Comparison of ENCODE assay signal across 32 cellular contexts in the genomic region with DNA sequence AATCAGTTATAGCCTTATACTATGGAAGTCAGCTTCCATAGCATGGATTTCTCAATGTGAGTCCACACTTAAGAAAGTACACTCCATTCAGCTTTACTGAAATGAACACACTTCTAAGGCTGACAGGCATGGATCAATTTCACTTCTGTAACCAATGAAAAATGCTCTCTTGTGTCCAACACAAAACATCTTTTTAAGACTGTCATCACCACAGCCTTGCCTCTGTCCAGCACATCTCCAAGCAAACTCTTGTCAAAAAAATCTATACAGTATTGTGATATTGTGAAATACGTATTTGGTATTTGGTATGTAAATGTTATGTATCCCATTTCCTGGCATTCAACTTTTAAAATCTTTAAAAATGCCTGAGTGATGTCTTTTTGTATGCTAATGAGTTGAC.
"Had no signal": no experiment of that assay in that cellular context is flagged by ENCODE, and none has a peak within 500 bp of the region (broad histone marks: within the 10 kb centered on the region; RNA-seq: fewer than 3 reads in every experiment).

No MANE protein-coding gene starts in this region.

- H3K36me3 ChIP-seq: esophagus muscularis mucosa, gastroesophageal sphincter, heart right ventricle, WERI-Rb-1 had no signal

- H3K9me3 Mint-ChIP-seq: central memory CD8-positive, alpha-beta T cell; effector memory CD8-positive, alpha-beta T cell had no signal

- H3K27ac ChIP-seq: body of pancreas, esophagus muscularis mucosa, gastroesophageal sphincter, heart right ventricle, WERI-Rb-1 had no signal

- H3K4me3 ChIP-seq: body of pancreas, esophagus muscularis mucosa, gastroesophageal sphincter, heart right ventricle had no signal

- H3K27me3 ChIP-seq: body of pancreas, esophagus muscularis mucosa, gastroesophageal sphincter, heart right ventricle had no signal

- H3K27me3 Mint-ChIP-seq: activated B cell treated with CpG ODN at 0.5 μM for 24 hours; activated CD8-positive, alpha-beta T cell treated with anti-CD3 and anti-CD28 coated beads for 36 hours; activated naive CD8-positive, alpha-beta T cell; activated T-helper 17 cell treated with anti-CD3 and anti-CD28 coated beads, Interleukin-2, amount 50 U/mL, for 72 hours had no signal

- H3K4me1 Mint-ChIP-seq: activated T-helper 17 cell treated with anti-CD3 and anti-CD28 coated beads, Interleukin-2, amount 50 U/mL, for 72 hours; central memory CD8-positive, alpha-beta T cell; T-helper 17 cell had no signal

- H3K9me3 ChIP-seq: body of pancreas, esophagus muscularis mucosa had no signal

- H3K4me1 ChIP-seq: body of pancreas, esophagus muscularis mucosa, gastroesophageal sphincter had no signal

- DNase-seq: activated B cell treated with CpG ODN at 0.5 μM for 24 hours; activated CD4-positive, alpha-beta T cell treated with anti-CD3 and anti-CD28 coated beads for 48 hours; activated CD4-positive, alpha-beta T cell treated with anti-CD3 and anti-CD28 coated beads, Interleukin-2, amount 50 U/mL, for 1 hour; activated CD4-positive, alpha-beta T cell treated with anti-CD3 and anti-CD28 coated beads, Interleukin-2, amount 50 U/mL, for 48 hours; activated CD8-positive, alpha-beta memory T cell treated with anti-CD3 and anti-CD28 coated beads for 24 hours; activated CD8-positive, alpha-beta T cell treated with anti-CD3 and anti-CD28 coated beads for 36 hours; activated effector memory CD4-positive, alpha-beta T cell treated with Interleukin-2 at 50 U/mL for 16 hours; activated gamma-delta T cell treated with Interleukin-2 at 50 U/mL for 16 hours; activated naive CD4-positive, alpha-beta T cell treated with anti-CD3 and anti-CD28 coated beads, Interleukin-2, amount 50 U/mL, for 16 hours; activated naive CD4-positive, alpha-beta T cell treated with Interleukin-2 at 50 U/mL for 16 hours; activated T-cell treated with anti-CD3 and anti-CD28 coated beads, Interleukin-2, amount 50 U/mL, for 4 hours; amygdala; aorta; body of pancreas; cortex of kidney; dermis blood vessel endothelial cell; effector CD4-positive, alpha-beta T cell; effector memory CD8-positive, alpha-beta T cell; erythroblast; foreskin melanocyte; heart right ventricle; T-helper 1 cell; T-helper 17 cell; T1000; WERI-Rb-1 had no signal

- ATAC-seq: activated CD4-positive, CD25-positive, alpha-beta regulatory T cell treated with anti-CD3 and anti-CD28 coated beads, Interleukin-2, amount 50 U/mL, for 24 hours; activated CD8-positive, alpha-beta T cell treated with anti-CD3 and anti-CD28 coated beads for 36 hours; activated T-cell treated with anti-CD3 and anti-CD28 coated beads, Interleukin-2, amount 50 U/mL, for 4 hours; activated T-helper 17 cell treated with anti-CD3 and anti-CD28 coated beads, Interleukin-2, amount 50 U/mL, for 72 hours; body of pancreas; effector memory CD8-positive, alpha-beta T cell; gastroesophageal sphincter; heart right ventricle; T-helper 17 cell had no signal

- H3K4me3 Mint-ChIP-seq: activated B cell treated with CpG ODN at 0.5 μM for 24 hours; activated CD8-positive, alpha-beta T cell treated with anti-CD3 and anti-CD28 coated beads for 36 hours; activated naive CD8-positive, alpha-beta T cell; activated T-cell treated with anti-CD3 and anti-CD28 coated beads, Interleukin-2, amount 50 U/mL, for 4 hours; activated T-helper 17 cell treated with anti-CD3 and anti-CD28 coated beads, Interleukin-2, amount 50 U/mL, for 72 hours; central memory CD8-positive, alpha-beta T cell; effector memory CD8-positive, alpha-beta T cell; T-helper 17 cell; T-helper 2 cell treated with Interferon-gamma antibody and Interleukin-4, amounts not matched to agents 5 μg/mL and 100 μg/mL, for 36 hours had no signal

- H3K27ac Mint-ChIP-seq: activated B cell treated with CpG ODN at 0.5 μM for 24 hours; activated CD8-positive, alpha-beta T cell treated with anti-CD3 and anti-CD28 coated beads for 36 hours; activated naive CD8-positive, alpha-beta T cell; activated T-helper 17 cell treated with anti-CD3 and anti-CD28 coated beads, Interleukin-2, amount 50 U/mL, for 72 hours; effector memory CD8-positive, alpha-beta T cell; T-helper 17 cell; T-helper 2 cell treated with Interferon-gamma antibody and Interleukin-4, amounts not matched to agents 5 μg/mL and 100 μg/mL, for 36 hours had no signal
